ENCODE assay signal across 9 cellular contexts in genomic region chr10:3848768-3849643, GRCh38.
DNase-seq lines count a peak whose midpoint lies in the region; ATAC-seq and TF ChIP-seq lines count a peak whose summit lies in the region.
"Had no signal": no experiment of that assay in that cellular context is flagged by ENCODE, and none has a peak within 500 bp of the region (broad histone marks: within the 10 kb centered on the region; RNA-seq: fewer than 3 reads in every experiment).

No MANE protein-coding gene starts in this region.

- H3K79me2 ChIP-seq in ACC112 (ENCODE audit: control insufficient read depth, insufficient read depth, low read length, unreplicated experiment) = no peaks in the 10 kb centered on the region

- peaks cover 45% of the 10 kb centered on the region for H3K4me1 ChIP-seq in ACC112 (ENCODE audit: control insufficient read depth, insufficient read depth, low read length, unreplicated experiment)
- peaks cover 47% of the 10 kb centered on the region for H3K4me1 ChIP-seq in adipocyte (ENCODE audit: control insufficient read depth, insufficient read depth, low read length)
- H3K4me1 ChIP-seq in spleen = peaks cover 8 to 32% (median 21%) of the 10 kb centered on the region in 6 donors

- H3K27ac ChIP-seq in ACC112 (ENCODE audit: low read depth, low read length) (peak overlapping the region; percentile 99), spleen (no peak overlapping the region)

- H3K9me3 ChIP-seq in adipocyte (ENCODE audit: control insufficient read depth, low read length) (no peaks in the 10 kb centered on the region), spleen (no peaks in the 10 kb centered on the region)

- no peak for TF ChIP-seq POLR2A in spleen (IDR thresholded peaks at IDR 0.05)

- no peak overlapping the region for H2AFZ ChIP-seq in ACC112 (ENCODE audit: low read length, unreplicated experiment)

- DNase-seq in GM10266 (ENCODE audit: extremely low spot score) (peak; percentile 22), adipocyte (ENCODE audit: low read depth) (peak; percentile 62), iris pigment epithelial cell (ENCODE audit: low read depth) (peak; percentile 87), NCI-H146 treated with DMSO at 0.1 percent for 48 hours (lab: John Stamatoyannopoulos, UW; ENCODE audit: unreplicated experiment) (no peak), spleen (no peak), epidermal melanocyte (ENCODE audit: insufficient read length, low spot score) (no peak)
- DNase-seq: NCI-H146 had no signal

- TF ChIP-seq CTCF in GM10266 (IDR thresholded peaks at IDR 0.05; ENCODE audit: control insufficient read depth, insufficient read depth, low read depth, missing control alignments) (no peak), spleen (IDR thresholded peaks at IDR 0.05 in 8 of 11, conservative IDR thresholded peaks at IDR 0.05 in 3 of 11) (no peak)

- H3K27me3 ChIP-seq in ACC112 (ENCODE audit: insufficient read depth, low read length) (no peaks in the 10 kb centered on the region), adipocyte (replicated peaks; ENCODE audit: control insufficient read depth, insufficient read depth, low read length) (no peaks in the 10 kb centered on the region), spleen (replicated peaks in 1 of 7) (no peaks in the 10 kb centered on the region)

- H3K9ac ChIP-seq in adipocyte (ENCODE audit: low read length) = no peak overlapping the region

- intact Hi-C loops in spleen (cut with DNase I; ENCODE audit: low total_unique reads) = no loop called here

- no peaks in the 10 kb centered on the region for H3K36me3 ChIP-seq in ACC112 (ENCODE audit: insufficient read depth, low read length)
- H3K36me3 ChIP-seq in adipocyte (ENCODE audit: control insufficient read depth, insufficient read depth, low read length, severe bottlenecking) = no peaks in the 10 kb centered on the region
- no peaks in the 10 kb centered on the region for H3K36me3 ChIP-seq in spleen

- WGBS in spleen, 5 donors = 60 to 88% (median 68%) methylated on average over 4 of the region's 4 CpGs

- H3K4me3 ChIP-seq in ACC112 (ENCODE audit: low read depth, low read length) (no peak overlapping the region), adipocyte (ENCODE audit: low read length) (no peak overlapping the region), spleen (no peak overlapping the region)

- no peak for ATAC-seq in GM18907 (IDR thresholded peaks at IDR 0.05; ENCODE audit: unreplicated experiment)

Comparison
In these comparisons a context has a peak if more than half of its experiments do, and no peak if none do; other contexts are left out.
1. DNase-seq: peak in GM10266 (single experiment), adipocyte (single experiment) and iris pigment epithelial cell (single experiment); none in NCI-H146 treated with DMSO at 0.1 percent for 48 hours (single experiment), spleen (single experiment) and epidermal melanocyte (single experiment).